1 cellular context compared by ENCODE assay signal in the genomic region with DNA sequence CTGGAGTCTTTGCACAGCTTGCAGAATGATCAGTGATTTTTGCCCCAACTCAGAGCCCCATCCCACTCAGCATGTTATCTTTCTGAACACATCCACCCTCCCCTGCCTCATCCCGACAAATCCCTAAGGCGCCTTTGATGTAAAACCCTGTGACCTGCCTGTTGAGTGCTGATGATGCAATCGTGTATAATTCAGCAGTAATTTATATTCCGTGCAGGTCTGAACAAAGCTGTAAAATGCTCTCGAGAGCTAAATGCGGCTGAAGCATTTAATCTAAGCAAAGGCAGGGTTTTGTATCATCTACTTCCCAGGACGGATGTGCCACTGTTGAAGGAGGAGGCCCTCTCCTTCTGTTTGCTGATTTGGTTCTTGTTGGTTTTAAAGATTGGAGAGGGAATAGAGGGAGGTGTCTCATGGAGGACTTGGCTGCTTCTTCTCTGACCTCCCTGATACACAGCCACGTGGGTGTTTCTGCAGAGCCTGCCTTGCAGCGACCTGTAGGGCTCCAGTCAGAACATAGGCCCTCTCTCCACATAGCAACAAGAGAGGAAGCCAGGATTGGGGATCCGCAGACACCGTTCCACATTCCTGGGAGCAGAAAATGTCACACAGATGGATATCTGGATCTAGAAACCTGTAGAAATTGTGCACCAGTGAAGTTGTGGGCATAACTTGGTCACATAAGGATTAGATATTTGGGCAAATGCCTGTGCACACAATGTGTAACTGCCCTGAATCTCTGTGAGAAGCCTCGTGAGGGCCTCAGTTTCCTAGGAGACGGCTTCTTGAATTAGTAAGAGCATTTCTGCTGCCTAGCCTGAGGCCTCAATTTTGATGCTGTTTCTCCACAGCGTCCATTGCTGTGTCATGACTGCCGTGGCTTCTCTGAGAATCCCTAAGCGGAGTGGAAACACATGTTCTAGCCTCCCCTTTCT.
TF ChIP-seq lines count a peak whose summit lies in the region.

No MANE protein-coding gene starts in this region.

TF ChIP-seq in SK-N-SH, 30 proteins besides CTCF, POLR2A, EP300 and RAD21 (continued from another document):
- TF ChIP-seq, protein P1, sequence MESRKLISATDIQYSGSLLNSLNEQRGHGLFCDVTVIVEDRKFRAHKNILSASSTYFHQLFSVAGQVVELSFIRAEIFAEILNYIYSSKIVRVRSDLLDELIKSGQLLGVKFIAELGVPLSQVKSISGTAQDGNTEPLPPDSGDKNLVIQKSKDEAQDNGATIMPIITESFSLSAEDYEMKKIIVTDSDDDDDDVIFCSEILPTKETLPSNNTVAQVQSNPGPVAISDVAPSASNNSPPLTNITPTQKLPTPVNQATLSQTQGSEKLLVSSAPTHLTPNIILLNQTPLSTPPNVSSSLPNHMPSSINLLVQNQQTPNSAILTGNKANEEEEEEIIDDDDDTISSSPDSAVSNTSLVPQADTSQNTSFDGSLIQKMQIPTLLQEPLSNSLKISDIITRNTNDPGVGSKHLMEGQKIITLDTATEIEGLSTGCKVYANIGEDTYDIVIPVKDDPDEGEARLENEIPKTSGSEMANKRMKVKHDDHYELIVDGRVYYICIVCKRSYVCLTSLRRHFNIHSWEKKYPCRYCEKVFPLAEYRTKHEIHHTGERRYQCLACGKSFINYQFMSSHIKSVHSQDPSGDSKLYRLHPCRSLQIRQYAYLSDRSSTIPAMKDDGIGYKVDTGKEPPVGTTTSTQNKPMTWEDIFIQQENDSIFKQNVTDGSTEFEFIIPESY (IDR thresholded peaks at IDR 0.05; ENCODE audit: borderline replicate concordance, low read depth), result no peak
